Comparison of ENCODE assay signal across 8 cellular contexts in genomic region chr3:70360985-70361384, GRCh38.
DNase-seq lines count a peak whose midpoint lies in the region; ATAC-seq and TF ChIP-seq lines count a peak whose summit lies in the region.

No MANE protein-coding gene starts in this region.

- no peak for TF ChIP-seq POLR2A in NB4 (IDR thresholded peaks at IDR 0.05; ENCODE audit: extremely low read depth, insufficient read length)

- no peak overlapping the region for H3K4me3 ChIP-seq in NB4 (ENCODE audit: low read depth, low read length)
- no peak overlapping the region for H3K4me3 ChIP-seq in retinal pigment epithelial cell (ENCODE audit: low read length)

- peak; percentile 96 for ATAC-seq in HG02759 (IDR thresholded peaks at IDR 0.05; ENCODE audit: unreplicated experiment)

- DNase-seq in SIG-M5 treated with dmso at 0.1 percent for 504 hours (lab: John Stamatoyannopoulos, UW; ENCODE audit: unreplicated experiment) (peak; percentile 30), SIG-M5 (lab: John Stamatoyannopoulos, UW) (no peak), NB4 (ENCODE audit: low read depth) (peak; percentile 37), retinal pigment epithelial cell (ENCODE audit: low read depth) (peak; percentile 6), epidermal melanocyte (ENCODE audit: insufficient read length, low spot score) (no peak), amniotic stem cell (lab: John Stamatoyannopoulos, UW) (no peak)
- no peak for DNase-seq in stimulated activated CD4-positive, alpha-beta T cell treated with anti-CD3 and anti-CD28 coated beads, Interleukin-4, amount 100 ng/mL, for 4 hours

- TF ChIP-seq CTCF in NB4 (IDR thresholded peaks at IDR 0.05; ENCODE audit: low read depth, low read length) (no peak), retinal pigment epithelial cell (conservative IDR thresholded peaks at IDR 0.05; ENCODE audit: low read depth, low read length) (no peak)

Comparison
In these comparisons a context has a peak if more than half of its experiments do, and no peak if none do; other contexts are left out.
1. DNase-seq: peak in SIG-M5 treated with dmso at 0.1 percent for 504 hours (single experiment), NB4 (single experiment) and retinal pigment epithelial cell (single experiment); none in SIG-M5 (single experiment), stimulated activated CD4-positive, alpha-beta T cell treated with anti-CD3 and anti-CD28 coated beads, Interleukin-4, amount 100 ng/mL, for 4 hours (0 of 2), epidermal melanocyte (single experiment) and amniotic stem cell (single experiment).